24 cellular contexts compared by ENCODE assay signal in the genomic region with DNA sequence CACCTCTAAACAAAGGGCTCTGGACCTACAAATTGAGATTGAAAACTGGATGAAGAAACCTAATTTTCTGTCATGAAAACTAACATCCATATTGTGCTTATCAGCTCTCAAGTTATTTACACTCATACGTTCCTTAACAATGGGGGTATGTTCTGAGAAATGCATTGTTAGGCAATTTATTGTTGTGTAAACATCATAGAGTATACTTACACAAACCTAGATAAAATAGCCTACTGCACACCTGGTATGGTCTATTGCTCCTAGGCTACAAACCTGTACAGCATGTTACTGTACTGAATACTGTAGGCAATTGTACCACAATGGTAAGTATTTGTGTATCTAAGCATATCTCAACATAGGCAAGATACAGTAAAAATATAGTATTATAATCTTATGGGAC.
DNase-seq lines count a peak whose midpoint lies in the region; ATAC-seq lines count a peak whose summit lies in the region.
"Had no signal": no experiment of that assay in that cellular context is flagged by ENCODE, and none has a peak within 500 bp of the region (broad histone marks: within the 10 kb centered on the region; RNA-seq: fewer than 3 reads in every experiment).

No MANE protein-coding gene starts in this region.

- WGBS in trophoblast cell (ENCODE audit: extremely low coverage, insufficient coverage, insufficient read length): no CpG with 5 or more reads among the region's 1 CpG

- H3K36me3 ChIP-seq in trophoblast cell (ENCODE audit: control insufficient read depth in 1 of 2, insufficient read depth in 2 of 2, low read length in 2 of 2): no peaks in the 10 kb centered on the region
- H3K36me3 ChIP-seq: BE2C, BLaER1 had no signal

- H3K23ac ChIP-seq in trophoblast cell (ENCODE audit: low read length): no peak overlapping the region

- no peak overlapping the region for H2BK120ac ChIP-seq in trophoblast cell (ENCODE audit: insufficient read depth, low read length, poor library complexity)

- H3K79me2 ChIP-seq in trophoblast cell (ENCODE audit: control insufficient read depth, insufficient read depth, low read length, poor library complexity): no peaks in the 10 kb centered on the region

- no peaks in the 10 kb centered on the region for H3K27me3 ChIP-seq in trophoblast cell (ENCODE audit: insufficient read depth, low read length)
- H3K27me3 ChIP-seq: BE2C, BLaER1 had no signal

- H4K91ac ChIP-seq in trophoblast cell (ENCODE audit: low read depth, low read length): no peak overlapping the region

- intact Hi-C loops in left colon (cut with DNase I, micrococcal nuclease): no loop called here

- no peak overlapping the region for H3K27ac Mint-ChIP-seq in immature natural killer cell
- H3K27ac Mint-ChIP-seq: CD14-positive monocyte; CD4-positive, alpha-beta memory T cell; CD4-positive, CD25-positive, alpha-beta regulatory T cell; CD8-positive, alpha-beta memory T cell had no signal

- no peak overlapping the region for H3K18ac ChIP-seq in trophoblast cell (ENCODE audit: low read length)

- H3K27ac ChIP-seq in trophoblast cell (ENCODE audit: low read depth, low read length): no peak overlapping the region
- H3K27ac ChIP-seq: BLaER1 had no signal

- no peak overlapping the region for H3K4me2 ChIP-seq in trophoblast cell (ENCODE audit: low read length)
- H3K4me2 ChIP-seq: BLaER1 had no signal

- no peak overlapping the region for H3K14ac ChIP-seq in trophoblast cell (ENCODE audit: low read length)

- peak; percentile 76 for ATAC-seq in left colon
- ATAC-seq: GM12878 had no signal

- H3K4me1 ChIP-seq in trophoblast cell (ENCODE audit: control insufficient read depth in 1 of 2, insufficient read depth in 2 of 2, low read length in 2 of 2): no peaks in the 10 kb centered on the region
- H3K4me1 ChIP-seq: BE2C had no signal

- no peak overlapping the region for H2BK12ac ChIP-seq in trophoblast cell (ENCODE audit: low read length)

- H2AFZ ChIP-seq in trophoblast cell (ENCODE audit: insufficient read depth, low read length, poor library complexity): no peak overlapping the region

- no peak overlapping the region for H3K4me3 Mint-ChIP-seq in immature natural killer cell
- H3K4me3 Mint-ChIP-seq: CD14-positive monocyte; CD4-positive, alpha-beta memory T cell; CD4-positive, CD25-positive, alpha-beta regulatory T cell; CD8-positive, alpha-beta memory T cell had no signal

- H3K79me1 ChIP-seq in trophoblast cell (ENCODE audit: low read length): no peaks in the 10 kb centered on the region

- no peaks in the 10 kb centered on the region for H3K9me3 Mint-ChIP-seq in immature natural killer cell
- H3K9me3 Mint-ChIP-seq: CD4-positive, alpha-beta memory T cell; CD4-positive, CD25-positive, alpha-beta regulatory T cell; CD8-positive, alpha-beta memory T cell had no signal

- no peak overlapping the region for H3K9ac ChIP-seq in trophoblast cell (ENCODE audit: low read length)
- H3K9ac ChIP-seq: BLaER1 had no signal

- H4K8ac ChIP-seq in trophoblast cell (ENCODE audit: low read depth, low read length): no peak overlapping the region

- no peak overlapping the region for H3K4ac ChIP-seq in trophoblast cell (ENCODE audit: low read depth, low read length)

- no peak overlapping the region for H2AK5ac ChIP-seq in trophoblast cell (ENCODE audit: low read length)

- peaks cover 5 to 18% of the 10 kb centered on the region in 2 donors for H3K4me1 Mint-ChIP-seq in immature natural killer cell
- H3K4me1 Mint-ChIP-seq: CD4-positive, CD25-positive, alpha-beta regulatory T cell had no signal

- no peaks in the 10 kb centered on the region for H3K9me3 ChIP-seq in trophoblast cell (ENCODE audit: insufficient read depth, low read depth, low read length)
- H3K9me3 ChIP-seq: BE2C, BLaER1 had no signal

- H3K27me3 Mint-ChIP-seq in immature natural killer cell (ENCODE audit: low read depth in 3 of 3): peaks cover 0 to 2% (median 0%) of the 10 kb centered on the region in 3 donors
- H3K27me3 Mint-ChIP-seq: CD4-positive, CD25-positive, alpha-beta regulatory T cell had no signal

- H4K12ac ChIP-seq in trophoblast cell (ENCODE audit: low read depth, low read length): no peak overlapping the region

- no peaks in the 10 kb centered on the region for H3K36me3 Mint-ChIP-seq in immature natural killer cell
- H3K36me3 Mint-ChIP-seq: CD14-positive monocyte; CD4-positive, alpha-beta memory T cell; CD4-positive, CD25-positive, alpha-beta regulatory T cell; CD8-positive, alpha-beta memory T cell had no signal

- DNase-seq in DMS53 (lab: John Stamatoyannopoulos, UW): peak; percentile 34
- peak; percentile 17 for DNase-seq in DMS53 treated with DMSO at 0.1 percent for 48 hours (lab: John Stamatoyannopoulos, UW; ENCODE audit: unreplicated experiment)
- no peak for DNase-seq in left colon
- DNase-seq in trophoblast cell: peak; percentile 2 to 60
- no peak for DNase-seq in immature natural killer cell
- no peak for DNase-seq in activated CD4-positive, alpha-beta T cell treated with anti-CD3 and anti-CD28 coated beads, Interleukin-2, amount 50 U/mL, for 4 hours
- DNase-seq in NCI-H2171 treated with DMSO at 0.1 percent for 48 hours (lab: John Stamatoyannopoulos, UW): no peak
- DNase-seq: 8988T; ACHN; BE2C; C1 segment of cervical spinal cord; CD4-positive, alpha-beta memory T cell; CD4-positive, CD25-positive, alpha-beta regulatory T cell; CD8-positive, alpha-beta memory T cell; COR-L47; DMS 273 treated with DMSO at 0.1 percent for 48 hours; DMS153; DMS79; DND-41; EL; GDM1 had no signal

- H3K4me3 ChIP-seq in trophoblast cell (ENCODE audit: low read depth, low read length): no peak overlapping the region
- H3K4me3 ChIP-seq: BLaER1, GM12878 had no signal

- no peak overlapping the region for H2BK5ac ChIP-seq in trophoblast cell (ENCODE audit: low read depth, low read length, poor library complexity)

Comparison
In these comparisons a context has a peak if more than half of its experiments do, and no peak if none do; other contexts are left out.
1. DNase-seq: peak in DMS53 (single experiment), DMS53 treated with DMSO at 0.1 percent for 48 hours (single experiment) and trophoblast cell (2 of 2); none in left colon (0 of 2), immature natural killer cell (0 of 3), activated CD4-positive, alpha-beta T cell treated with anti-CD3 and anti-CD28 coated beads, Interleukin-2, amount 50 U/mL, for 4 hours (0 of 2) and NCI-H2171 treated with DMSO at 0.1 percent for 48 hours (single experiment).